In the genomic region with DNA sequence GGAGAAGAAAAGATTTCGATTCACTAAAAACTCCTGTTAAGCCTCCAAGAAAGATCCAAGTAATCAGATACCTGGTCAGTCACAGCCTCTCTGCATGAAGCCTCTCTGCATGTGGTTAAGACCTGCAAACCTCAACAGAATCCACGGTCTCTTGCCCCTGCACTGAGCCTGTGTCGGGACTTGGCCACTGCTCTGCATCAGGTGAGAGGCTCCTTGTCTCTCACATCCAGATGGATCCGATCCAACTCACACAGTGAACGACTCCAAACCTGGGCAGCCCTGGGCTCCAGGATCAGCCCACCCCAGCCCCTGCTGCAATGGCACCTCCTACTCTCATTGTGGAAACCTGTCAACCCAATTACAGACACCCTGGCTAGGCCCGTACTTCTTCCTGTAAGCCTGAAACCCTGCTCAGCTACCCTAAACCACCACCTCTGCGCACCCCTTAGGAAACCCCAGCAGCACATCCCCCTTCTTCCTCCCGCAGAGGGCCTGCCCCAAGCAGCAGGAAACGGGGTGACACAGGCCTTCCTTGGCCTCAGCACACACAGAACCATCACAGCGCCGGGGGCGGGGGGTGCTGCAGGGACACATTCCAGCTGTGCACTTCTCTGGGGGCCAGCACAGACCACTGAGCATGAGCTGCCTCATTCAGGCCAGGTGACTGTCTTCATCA, we compare ENCODE assay signal across 8 cellular contexts.
DNase-seq lines count a peak whose midpoint lies in the region; ATAC-seq and TF ChIP-seq lines count a peak whose summit lies in the region.

No MANE protein-coding gene starts in this region.

- H3K27me3 Mint-ChIP-seq in IgD-negative memory B cell, result no peaks in the 10 kb centered on the region

- H3K9me3 ChIP-seq in lower lobe of right lung, result no peaks in the 10 kb centered on the region

- H3K27ac Mint-ChIP-seq in IgD-negative memory B cell, result peak overlapping the region; percentile 84 to 95 (median 88)

- peaks cover 98% of the 10 kb centered on the region for H3K4me1 ChIP-seq in lower lobe of right lung

- intact Hi-C loops in lower lobe of right lung (cut with DNase I), result no loop called here

- peaks cover 55 to 71% (median 66%) of the 10 kb centered on the region in 3 donors for H3K4me1 Mint-ChIP-seq in IgD-negative memory B cell

- no peaks in the 10 kb centered on the region for H3K9me3 Mint-ChIP-seq in IgD-negative memory B cell

- H3K27ac ChIP-seq in lower lobe of right lung, result peak overlapping the region; percentile 41

- H3K36me3 Mint-ChIP-seq in IgD-negative memory B cell, result peaks cover 1% of the 10 kb centered on the region

- H3K36me3 ChIP-seq in lower lobe of right lung, result peaks cover 2% of the 10 kb centered on the region

- no peak overlapping the region for H3K4me3 ChIP-seq in lower lobe of right lung

- peak overlapping the region; percentile 34 to 82 (median 60) for H3K4me3 Mint-ChIP-seq in IgD-negative memory B cell

- H3K27me3 ChIP-seq in lower lobe of right lung (ENCODE audit: low read depth), result no peaks in the 10 kb centered on the region

- DNase-seq in activated T-cell treated with anti-CD3 and anti-CD28 coated beads for 48 hours (ENCODE audit: low read depth) (peak; percentile 74), lower lobe of right lung (no peak), NCI-H2196 treated with DMSO at 0.1 percent for 48 hours (lab: John Stamatoyannopoulos, UW; ENCODE audit: unreplicated experiment) (no peak), EL (no peak)
- peak; percentile 84 for DNase-seq in stimulated activated naive CD8-positive, alpha-beta T cell treated with anti-CD3 and anti-CD28 coated beads, Interleukin-15, Interleukin-2, amounts not matched to agents 100 U/mL and 50 U/mL, for 24 hours

- ATAC-seq in GM19452 (IDR thresholded peaks at IDR 0.05; ENCODE audit: unreplicated experiment) (peak; percentile 42), lower lobe of right lung (peak; percentile 26 to 51), HG03342 (IDR thresholded peaks at IDR 0.05; ENCODE audit: unreplicated experiment) (no peak)
- peak; percentile 91 for ATAC-seq in stimulated activated naive CD8-positive, alpha-beta T cell treated with anti-CD3 and anti-CD28 coated beads, Interleukin-15, Interleukin-2, amounts not matched to agents 100 U/mL and 50 U/mL, for 24 hours

- TF ChIP-seq CTCF in lower lobe of right lung (IDR thresholded peaks at IDR 0.05), result no peak

Comparison
In these comparisons a context has a peak if more than half of its experiments do, and no peak if none do; other contexts are left out.
1. DNase-seq: peak in activated T-cell treated with anti-CD3 and anti-CD28 coated beads for 48 hours (single experiment) and stimulated activated naive CD8-positive, alpha-beta T cell treated with anti-CD3 and anti-CD28 coated beads, Interleukin-15, Interleukin-2, amounts not matched to agents 100 U/mL and 50 U/mL, for 24 hours (single experiment); none in lower lobe of right lung (single experiment), NCI-H2196 treated with DMSO at 0.1 percent for 48 hours (single experiment) and EL (single experiment).